In the genomic region with DNA sequence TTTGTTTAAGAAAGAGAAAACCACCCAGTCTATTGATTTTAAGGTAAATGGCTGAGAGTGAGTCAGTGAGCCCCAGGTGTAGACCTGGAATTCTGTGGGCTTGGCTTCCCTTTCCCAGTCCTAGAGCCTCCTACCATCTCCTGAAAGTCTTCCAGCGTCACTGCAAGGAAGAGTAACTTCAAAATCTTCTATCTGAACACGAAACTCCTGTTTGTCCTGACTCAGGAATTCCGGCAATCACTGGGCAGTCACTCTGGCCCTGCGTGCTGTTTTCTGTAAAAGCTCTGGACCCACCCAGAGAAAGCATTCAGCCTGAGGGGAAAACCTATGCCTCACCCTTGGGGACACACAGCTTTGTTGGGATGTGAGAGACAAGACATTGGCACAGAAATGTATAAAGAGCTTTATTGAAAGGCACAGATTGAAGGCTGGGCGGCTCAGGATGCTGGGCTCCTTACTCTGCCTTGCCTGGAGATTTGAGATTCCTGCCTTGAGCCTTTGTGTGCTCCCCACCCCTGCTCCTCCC, we compare ENCODE assay signal across 16 cellular contexts. TPM values are rescaled to one million over a fixed set of nuclear protein-coding genes. Genes with fewer than 3 reads are reported as not detected.
DNase-seq lines count a peak whose midpoint lies in the region; ATAC-seq and TF ChIP-seq lines count a peak whose summit lies in the region.
"Had no signal": no experiment of that assay in that cellular context is flagged by ENCODE, and none has a peak within 500 bp of the region (broad histone marks: within the 10 kb centered on the region; RNA-seq: fewer than 3 reads in every experiment).

No MANE protein-coding gene starts in this region.

- DNase-seq in ELF-1 (ENCODE audit: low read depth, low spot score) (peak; percentile 90), RWPE2 (ENCODE audit: low spot score) (peak; percentile 85), fibroblast of the aortic adventitia (ENCODE audit: low read depth) (peak; percentile 64), prostate gland (ENCODE audit: low spot score) (peak; percentile 67), MG63 (no peak), BE2C (no peak)
- DNase-seq in activated T-cell treated with anti-CD3 and anti-CD28 coated beads, Interleukin-2, amount 50 U/mL, for 1 hour = no peak
- DNase-seq: activated CD4-positive, alpha-beta T cell treated with anti-CD3 and anti-CD28 coated beads, Interleukin-2, amount 10 ng/mL, durations not matched to agents 7 days and 5 days; amygdala; effector CD8-positive, alpha-beta T cell; GOT3; Peyer's patch; stimulated activated CD4-positive, alpha-beta T cell treated with anti-CD3 and anti-CD28 coated beads, Interleukin-4, amount 100 ng/mL, for 24 hours; stimulated activated naive B cell treated with anti-CD40 and anti-IgM and Interleukin-4, amounts not matched to agents 10 μg/mL and 1 μg/mL and 100 μg/mL, for 72 hours had no signal

- no peak overlapping the region for H3K4me3 ChIP-seq in RWPE2 (ENCODE audit: severe bottlenecking)
- no peak overlapping the region for H3K4me3 ChIP-seq in fibroblast of the aortic adventitia (ENCODE audit: low read depth, low read length)
- H3K4me3 ChIP-seq in prostate gland = no peak overlapping the region
- H3K4me3 ChIP-seq in MG63 = no peak overlapping the region
- H3K4me3 ChIP-seq in BE2C (ENCODE audit: low read depth, low read length) = no peak overlapping the region
- H3K4me3 ChIP-seq: BLaER1, Peyer's patch had no signal

- peaks cover 13% of the 10 kb centered on the region for H3K36me3 ChIP-seq in RWPE2 (ENCODE audit: low read depth)
- H3K36me3 ChIP-seq in prostate gland = no peaks in the 10 kb centered on the region
- H3K36me3 ChIP-seq in MG63 = no peaks in the 10 kb centered on the region
- H3K36me3 ChIP-seq in BE2C = no peaks in the 10 kb centered on the region

- H3K27me3 ChIP-seq in RWPE2 (ENCODE audit: insufficient read depth, poor library complexity, severe bottlenecking) (no peaks in the 10 kb centered on the region), prostate gland (replicated peaks; ENCODE audit: insufficient read depth) (no peaks in the 10 kb centered on the region), MG63 (no peaks in the 10 kb centered on the region), BE2C (no peaks in the 10 kb centered on the region)
- H3K27me3 ChIP-seq: BLaER1, Peyer's patch had no signal

- peak overlapping the region; percentile 99 for H3K27ac ChIP-seq in RWPE2 (ENCODE audit: poor library complexity, severe bottlenecking)
- peak overlapping the region; percentile 11 to 62 for H3K27ac ChIP-seq in prostate gland
- H3K27ac ChIP-seq: BLaER1 had no signal

- intact Hi-C loops in prostate gland (cut with DNase I) = no loop called here

- TF ChIP-seq CTCF in RWPE2 (IDR thresholded peaks at IDR 0.05; ENCODE audit: poor library complexity, severe bottlenecking) (no peak), fibroblast of the aortic adventitia (IDR thresholded peaks at IDR 0.05; ENCODE audit: insufficient read depth, low read length) (no peak), prostate gland (IDR thresholded peaks at IDR 0.05) (no peak), BE2C (IDR thresholded peaks at IDR 0.05; ENCODE audit: low read depth, low read length) (no peak)

- H3K9me3 ChIP-seq in RWPE2 (ENCODE audit: severe bottlenecking) = no peaks in the 10 kb centered on the region
- no peaks in the 10 kb centered on the region for H3K9me3 ChIP-seq in prostate gland
- H3K9me3 ChIP-seq in MG63 = no peaks in the 10 kb centered on the region
- H3K9me3 ChIP-seq in BE2C = no peaks in the 10 kb centered on the region
- H3K9me3 ChIP-seq: BLaER1, Peyer's patch had no signal

- TF ChIP-seq POLR2A in prostate gland (IDR thresholded peaks at IDR 0.05) = no peak

- peak; percentile 80 for ATAC-seq in RWPE2 (ENCODE audit: low read depth)
- no peak for ATAC-seq in GM19351 (IDR thresholded peaks at IDR 0.05; ENCODE audit: unreplicated experiment)
- ATAC-seq: stimulated activated naive B cell treated with anti-CD40 and anti-IgM and Interleukin-4, amounts not matched to agents 10 μg/mL and 1 μg/mL and 100 μg/mL, for 72 hours had no signal

- H3K4me1 ChIP-seq in RWPE2 (ENCODE audit: insufficient read depth, poor library complexity, severe bottlenecking) (peaks cover 74% of the 10 kb centered on the region), prostate gland (replicated peaks) (peaks cover 9% of the 10 kb centered on the region), BE2C (no peaks in the 10 kb centered on the region)
- H3K4me1 ChIP-seq: BLaER1 had no signal

- WGBS in prostate gland = 47% methylated on average over 5 of the region's 5 CpGs

RNA-seq across cellular contexts. Expression of gene MINK1, which starts 15.9 kb away (rescaled TPM):
- total RNA-seq in fibroblast of the aortic adventitia (ENCODE audit: low replicate concordance) = 38.4 and 48.5 TPM in 2 replicates
- total RNA-seq in prostate gland = 100 to 1,000 TPM in 1 of 2 donors, 10 to 100 TPM in 1; 53.0 to 136 TPM
- total RNA-seq in MG63 (2014; rRNA removed; shearing (Covaris generic); ENCODE audit: low replicate concordance) = 15.1 and 19.1 TPM in 2 replicates
- 55.5 TPM for polyA plus RNA-seq in BE2C (2012; ENCODE audit: insufficient read depth, insufficient read length, low read depth)

RNA-seq across cellular contexts. Expression of gene PLD2, which starts 42.1 kb away (rescaled TPM):
- total RNA-seq in fibroblast of the aortic adventitia (ENCODE audit: low replicate concordance) (14.4 and 18.4 TPM in 2 replicates), prostate gland (10 to 100 TPM; 25.7 to 29.5 TPM)
- total RNA-seq in MG63 (2014; rRNA removed; shearing (Covaris generic); ENCODE audit: low replicate concordance) = 3.7 and 5.8 TPM in 2 replicates
- 4.6 TPM for polyA plus RNA-seq in BE2C (2012; ENCODE audit: insufficient read depth, insufficient read length, low read depth)

RNA-seq across cellular contexts. Expression of gene C17orf107, which starts 50.3 kb away (rescaled TPM):
- 3.8 and 4.5 TPM in 2 replicates for total RNA-seq in fibroblast of the aortic adventitia (ENCODE audit: low replicate concordance)
- total RNA-seq in prostate gland = 10 to 100 TPM in 1 of 2 donors, 1 to 10 TPM in 1; 2.4 to 15.4 TPM
- total RNA-seq in MG63 (2014; rRNA removed; shearing (Covaris generic); ENCODE audit: low replicate concordance) = 0.16 and 0.94 TPM in 2 replicates
- polyA plus RNA-seq in BE2C (2012; ENCODE audit: insufficient read depth, insufficient read length, low read depth) = 0.52 TPM

RNA-seq across cellular contexts. Expression of gene PSMB6, which starts 53.1 kb away (rescaled TPM):
- 97.2 and 134 TPM in 2 replicates for total RNA-seq in fibroblast of the aortic adventitia (ENCODE audit: low replicate concordance)
- 100 to 1,000 TPM; 152 to 183 TPM for total RNA-seq in prostate gland
- total RNA-seq in MG63 (2014; rRNA removed; shearing (Covaris generic); ENCODE audit: low replicate concordance) = 149 and 177 TPM in 2 replicates
- 203 TPM for polyA plus RNA-seq in BE2C (2012; ENCODE audit: insufficient read depth, insufficient read length, low read depth)

Comparison
In these comparisons a context has a peak if more than half of its experiments do, and no peak if none do; other contexts are left out.
1. DNase-seq: peak in ELF-1 (single experiment), RWPE2 (single experiment), fibroblast of the aortic adventitia (single experiment) and prostate gland (single experiment); none in activated T-cell treated with anti-CD3 and anti-CD28 coated beads, Interleukin-2, amount 50 U/mL, for 1 hour (single experiment), MG63 (single experiment) and BE2C (single experiment).